ENCODE assay signal across 1 cellular context in genomic region chr2:69948963-69949645, GRCh38.
TF ChIP-seq lines count a peak whose summit lies in the region.

No MANE protein-coding gene starts in this region.

TF ChIP-seq in H1, 55 proteins besides CTCF, POLR2A, EP300 and RAD21:
- TF ChIP-seq NANOG (IDR thresholded peaks at IDR 0.05; ENCODE audit: insufficient read depth, low read depth, low read length, poor library complexity, severe bottlenecking) (no peak), RXRA (IDR thresholded peaks at IDR 0.05; ENCODE audit: insufficient read depth, low read depth, low read length) (no peak), FOSL1 (IDR thresholded peaks at IDR 0.05; ENCODE audit: insufficient read depth, low read depth, low read length) (no peak), TCF12 (IDR thresholded peaks at IDR 0.05; ENCODE audit: low read depth, low read length) (no peak), SRF (IDR thresholded peaks at IDR 0.05; ENCODE audit: low read depth, low read length) (no peak), ASH2L (IDR thresholded peaks at IDR 0.05; ENCODE audit: low read length) (no peak), JUN (IDR thresholded peaks at IDR 0.05; ENCODE audit: low read depth, low read length) (no peak), GTF2F1 (IDR thresholded peaks at IDR 0.05; ENCODE audit: borderline replicate concordance, low read depth, low read length) (no peak), EZH2 (IDR thresholded peaks at IDR 0.05; ENCODE audit: low read depth, low read length, severe bottlenecking) (no peak), CTBP2 (IDR thresholded peaks at IDR 0.05; ENCODE audit: borderline replicate concordance, insufficient read depth, insufficient read length, low read length) (no peak), CBX5 (IDR thresholded peaks at IDR 0.05; ENCODE audit: low read depth, low read length) (no peak), MAX (IDR thresholded peaks at IDR 0.05) (no peak), KDM1A (IDR thresholded peaks at IDR 0.05; ENCODE audit: borderline replicate concordance, low read length) (no peak)
- TF ChIP-seq, protein P1, sequence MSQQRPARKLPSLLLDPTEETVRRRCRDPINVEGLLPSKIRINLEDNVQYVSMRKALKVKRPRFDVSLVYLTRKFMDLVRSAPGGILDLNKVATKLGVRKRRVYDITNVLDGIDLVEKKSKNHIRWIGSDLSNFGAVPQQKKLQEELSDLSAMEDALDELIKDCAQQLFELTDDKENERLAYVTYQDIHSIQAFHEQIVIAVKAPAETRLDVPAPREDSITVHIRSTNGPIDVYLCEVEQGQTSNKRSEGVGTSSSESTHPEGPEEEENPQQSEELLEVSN (IDR thresholded peaks at IDR 0.05): no peak
- TF ChIP-seq, protein P2, sequence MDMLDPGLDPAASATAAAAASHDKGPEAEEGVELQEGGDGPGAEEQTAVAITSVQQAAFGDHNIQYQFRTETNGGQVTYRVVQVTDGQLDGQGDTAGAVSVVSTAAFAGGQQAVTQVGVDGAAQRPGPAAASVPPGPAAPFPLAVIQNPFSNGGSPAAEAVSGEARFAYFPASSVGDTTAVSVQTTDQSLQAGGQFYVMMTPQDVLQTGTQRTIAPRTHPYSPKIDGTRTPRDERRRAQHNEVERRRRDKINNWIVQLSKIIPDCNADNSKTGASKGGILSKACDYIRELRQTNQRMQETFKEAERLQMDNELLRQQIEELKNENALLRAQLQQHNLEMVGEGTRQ (IDR thresholded peaks at IDR 0.05; ENCODE audit: low read length): no peak
TF ChIP-seq in H1: peak in this region for 0.
